In genomic region chr4:185258741-185259140, GRCh38 we compare ENCODE assay signal across 8 cellular contexts. TPM values are rescaled to one million over a fixed set of nuclear protein-coding genes. Genes with fewer than 3 reads are reported as not detected.
DNase-seq lines count a peak whose midpoint lies in the region; ATAC-seq, FAIRE-seq and TF ChIP-seq lines count a peak whose summit lies in the region.
"Not testable (repeated sequence)": the region's sequence is repeated elsewhere in the genome, so short reads cannot be mapped to it uniquely, and the experiment has no call there.

No MANE protein-coding gene starts in this region.

- intact Hi-C loops in left cardiac atrium (cut with DNase I) = not testable (repeated sequence)
- intact Hi-C loops in psoas muscle (cut with DNase I) = loop anchor here in 1 of 2 donors (5.0 kb wide), 1 partner anchor 46 kb away; no protein-coding TSS in a partner anchor

- H3K27me3 Mint-ChIP-seq in T-helper 17 cell = not testable (repeated sequence)

- H3K9me3 ChIP-seq in T-helper 17 cell (ENCODE audit: control insufficient read depth, low read length, poor library complexity, severe bottlenecking); psoas muscle: not testable (repeated sequence)

- H3K36me3 Mint-ChIP-seq in T-helper 17 cell (ENCODE audit: low read depth) = not testable (repeated sequence)

- peak; percentile 89 for FAIRE-seq in GM18507 (lab: Jason Lieb, UNC)

- H3K27ac ChIP-seq in psoas muscle = peak overlapping the region; percentile 83

- ATAC-seq in HG03066 (IDR thresholded peaks at IDR 0.05; ENCODE audit: low read depth, unreplicated experiment) = peak; percentile 35
- ATAC-seq in T-helper 17 cell = peak; percentile 38
- ATAC-seq in left cardiac atrium = peak; percentile 68 to 81
- ATAC-seq in psoas muscle = peak; percentile 97 to 98 (median 98)

- peaks cover 16% of the 10 kb centered on the region for H3K4me1 Mint-ChIP-seq in T-helper 17 cell

- not testable (repeated sequence) for TF ChIP-seq CTCF in cardiac fibroblast (IDR thresholded peaks at IDR 0.05; ENCODE audit: low read depth, low read length); psoas muscle (IDR thresholded peaks at IDR 0.05)

- not testable (repeated sequence) for H3K27me3 ChIP-seq in psoas muscle (ENCODE audit: insufficient read depth in 3 of 3, low read length in 2 of 3)

- H3K27ac Mint-ChIP-seq in T-helper 17 cell = peak overlapping the region; percentile 6

- H3K4me1 ChIP-seq in psoas muscle = peaks cover 13% of the 10 kb centered on the region

- 0 to 4% (median 1%) methylated on average over 2 of the region's 2 CpGs for WGBS in psoas muscle, 3 donors

- H3K36me3 ChIP-seq in psoas muscle (ENCODE audit: insufficient read depth in 1 of 2, low read depth in 1 of 2) = not testable (repeated sequence)

- H3K4me3 ChIP-seq in cardiac fibroblast (replicated peaks in 1 of 2; ENCODE audit: low read depth in 2 of 2, low read length in 2 of 2) = not testable (repeated sequence)
- H3K4me3 ChIP-seq in psoas muscle = peak overlapping the region; percentile 27

- DNase-seq in AG20443 (ENCODE audit: low spot score) = peak; percentile 35
- DNase-seq in GM18507 (ENCODE audit: extremely low spot score, insufficient read length, low read depth); T-helper 17 cell; left cardiac atrium; psoas muscle: not testable (repeated sequence)
- peak; percentile 50 for DNase-seq in NCI-H2171 treated with DMSO at 0.1 percent for 48 hours (lab: John Stamatoyannopoulos, UW)
- DNase-seq in cardiac fibroblast (ENCODE audit: low read depth in 2 of 2) = peak; percentile 61 to 84

- H3K4me3 Mint-ChIP-seq in T-helper 17 cell = not testable (repeated sequence)

RNA-seq across cellular contexts. Expression of gene SNX25, which starts 49.3 kb away (rescaled TPM):
- total RNA-seq in T-helper 17 cell (10 to 100 TPM; 13.2 to 20.4 TPM), left cardiac atrium (10 to 100 TPM; 15.4 to 16.6 TPM), psoas muscle (10 to 100 TPM in 2 of 4 donors, 1 to 10 TPM in 2; 9.1 to 12.0 (median 10.3) TPM)
- polyA plus RNA-seq in psoas muscle = 10 to 100 TPM in 1 of 3 donors, 1 to 10 TPM in 2; 5.3 to 13.0 (median 6.1) TPM

RNA-seq across cellular contexts. Expression of gene CFAP97, which starts 54.9 kb away (rescaled TPM):
- total RNA-seq in T-helper 17 cell (10 to 100 TPM; 41.9 to 50.0 TPM), left cardiac atrium (10 to 100 TPM; 16.8 to 25.9 TPM), psoas muscle (10 to 100 TPM; 10.1 to 20.3 (median 11.3) TPM)
- polyA plus RNA-seq in psoas muscle = 1 to 10 TPM; 3.0 to 7.7 (median 7.5) TPM

Comparison
In these comparisons a context has a peak if more than half of its experiments do, and no peak if none do; other contexts are left out.
1. ATAC-seq: peak in every context shown above with its lines; median percentile 98 in psoas muscle; 74 in left cardiac atrium; 38 in T-helper 17 cell; 35 in HG03066.